Comparison of ENCODE assay signal across 9 cellular contexts in the genomic region with DNA sequence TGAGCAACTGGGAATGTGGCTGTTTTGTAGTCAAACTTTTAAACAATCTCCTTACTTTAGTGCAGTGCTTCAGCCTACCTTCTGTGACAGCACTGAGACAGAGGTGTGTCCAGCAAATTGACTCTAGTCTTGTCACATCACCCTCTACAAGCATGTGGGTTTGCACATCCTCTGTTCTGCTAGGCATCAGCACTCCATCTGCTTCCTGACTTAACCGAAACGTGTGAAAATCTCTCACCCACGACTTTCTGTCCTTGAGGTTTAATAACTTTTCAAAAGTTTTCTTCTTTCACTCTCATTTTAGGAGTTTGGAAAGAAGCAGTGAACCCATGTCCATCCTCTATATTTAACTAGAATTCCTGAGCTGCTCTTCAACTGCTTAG. TPM values are rescaled to one million over a fixed set of nuclear protein-coding genes. Genes with fewer than 3 reads are reported as not detected.
DNase-seq lines count a peak whose midpoint lies in the region; ATAC-seq lines count a peak whose summit lies in the region.
"Had no signal": no experiment of that assay in that cellular context is flagged by ENCODE, and none has a peak within 500 bp of the region (broad histone marks: within the 10 kb centered on the region; RNA-seq: fewer than 3 reads in every experiment).

No MANE protein-coding gene starts in this region.

- peak; percentile 67 to 80 for ATAC-seq in activated naive CD4-positive, alpha-beta T cell treated with anti-CD3 and anti-CD28 coated beads, Interleukin-2, amount 50 U/mL, for 72 hours
- ATAC-seq in HG02610 (IDR thresholded peaks at IDR 0.05; ENCODE audit: unreplicated experiment) (peak; percentile 97), HG03520 (IDR thresholded peaks at IDR 0.05; ENCODE audit: unreplicated experiment) (peak; percentile 98)

- no peak overlapping the region for H3K27ac Mint-ChIP-seq in activated naive CD4-positive, alpha-beta T cell treated with anti-CD3 and anti-CD28 coated beads, Interleukin-2, amount 50 U/mL, for 72 hours
- H3K27ac Mint-ChIP-seq in activated naive CD4-positive, alpha-beta T cell treated with anti-CD3 and anti-CD28 coated beads, Interleukin-2, amount 10 ng/mL, durations not matched to agents 7 days and 5 days: no peak overlapping the region

- no peak overlapping the region for H3K4me3 Mint-ChIP-seq in activated naive CD4-positive, alpha-beta T cell treated with anti-CD3 and anti-CD28 coated beads, Interleukin-2, amount 10 ng/mL, durations not matched to agents 7 days and 5 days

- no peak for DNase-seq in activated naive CD4-positive, alpha-beta T cell treated with anti-CD3 and anti-CD28 coated beads, Interleukin-2, amount 50 U/mL, for 72 hours (ENCODE audit: low spot score in 2 of 2)
- no peak for DNase-seq in activated naive CD4-positive, alpha-beta T cell treated with anti-CD3 and anti-CD28 coated beads, Interleukin-2, amount 10 ng/mL, durations not matched to agents 7 days and 5 days
- DNase-seq in T1000 (lab: John Stamatoyannopoulos, UW) (no peak), caudate nucleus (lab: John Stamatoyannopoulos, UW) (no peak), COLO829 (ENCODE audit: low spot score) (no peak), DMS53 treated with DMSO at 0.1 percent for 48 hours (lab: John Stamatoyannopoulos, UW; ENCODE audit: unreplicated experiment) (no peak)
- DNase-seq: ovary had no signal

- H3K27ac ChIP-seq in caudate nucleus (ENCODE audit: low read depth, low read length): no peak overlapping the region
- H3K27ac ChIP-seq: ovary had no signal

- CTCF ChIA-PET in activated naive CD4-positive, alpha-beta T cell treated with anti-CD3 and anti-CD28 coated beads, Interleukin-2, amount 10 ng/mL, durations not matched to agents 7 days and 5 days (lab: Charles Lee): interaction anchor here (1.2 kb wide), 1 partner anchor 104 kb away, joined by 3 read pairs; no protein-coding TSS in a partner anchor

- no peaks in the 10 kb centered on the region for H3K9me3 Mint-ChIP-seq in activated naive CD4-positive, alpha-beta T cell treated with anti-CD3 and anti-CD28 coated beads, Interleukin-2, amount 50 U/mL, for 72 hours
- no peaks in the 10 kb centered on the region for H3K9me3 Mint-ChIP-seq in activated naive CD4-positive, alpha-beta T cell treated with anti-CD3 and anti-CD28 coated beads, Interleukin-2, amount 10 ng/mL, durations not matched to agents 7 days and 5 days

- H3K36me3 Mint-ChIP-seq in activated naive CD4-positive, alpha-beta T cell treated with anti-CD3 and anti-CD28 coated beads, Interleukin-2, amount 50 U/mL, for 72 hours: peaks cover 0 to 7% of the 10 kb centered on the region in 2 donors
- H3K36me3 Mint-ChIP-seq in activated naive CD4-positive, alpha-beta T cell treated with anti-CD3 and anti-CD28 coated beads, Interleukin-2, amount 10 ng/mL, durations not matched to agents 7 days and 5 days: no peaks in the 10 kb centered on the region

- H3K4me1 Mint-ChIP-seq in activated naive CD4-positive, alpha-beta T cell treated with anti-CD3 and anti-CD28 coated beads, Interleukin-2, amount 10 ng/mL, durations not matched to agents 7 days and 5 days: peaks cover 12% of the 10 kb centered on the region

- peaks cover 3% of the 10 kb centered on the region for H3K27me3 Mint-ChIP-seq in activated naive CD4-positive, alpha-beta T cell treated with anti-CD3 and anti-CD28 coated beads, Interleukin-2, amount 10 ng/mL, durations not matched to agents 7 days and 5 days

RNA-seq across cellular contexts. Expression of a gene that starts 42.6 kb away (rescaled TPM):
- not detected for total RNA-seq in activated naive CD4-positive, alpha-beta T cell treated with anti-CD3 and anti-CD28 coated beads, Interleukin-2, amount 50 U/mL, for 72 hours

RNA-seq across cellular contexts. Expression of a gene that starts 50.1 kb away (rescaled TPM):
- 1 to 10 TPM in 1 of 2 donors, under 1 TPM in 1; 0.64 to 7.7 TPM for total RNA-seq in activated naive CD4-positive, alpha-beta T cell treated with anti-CD3 and anti-CD28 coated beads, Interleukin-2, amount 50 U/mL, for 72 hours
